25 cellular contexts compared by ENCODE assay signal in genomic region chr20:11905460-11906150, GRCh38. TPM values are rescaled to one million over a fixed set of nuclear protein-coding genes. Genes with fewer than 3 reads are reported as not detected.
DNase-seq lines count a peak whose midpoint lies in the region; ATAC-seq and TF ChIP-seq lines count a peak whose summit lies in the region.
"Had no signal": no experiment of that assay in that cellular context is flagged by ENCODE, and none has a peak within 500 bp of the region (broad histone marks: within the 10 kb centered on the region; RNA-seq: fewer than 3 reads in every experiment).

No MANE protein-coding gene starts in this region.

- H3K79me1 ChIP-seq in IMR-90 (ENCODE audit: low read depth in 1 of 2, low read length in 2 of 2) (peaks cover 23 to 42% of the 10 kb centered on the region in 2 experiments), neuronal stem cell (ENCODE audit: low read depth, low read length) (peaks cover 8% of the 10 kb centered on the region)

- in situ Hi-C loops in IMR-90 (cut with MboI; ENCODE audit: low sequenced_read_pairs), result no loop called here

- H2AK5ac ChIP-seq in IMR-90 (ENCODE audit: low read depth, low read length), result no peak overlapping the region; the same call in 1 of the 2 replicates
- no peak overlapping the region for H2AK5ac ChIP-seq in neuronal stem cell (ENCODE audit: low read depth, low read length)

- no peaks in the 10 kb centered on the region; the same call in 1 of the 2 replicates for H3K36me3 ChIP-seq in IMR-90 (ENCODE audit: control insufficient read depth, insufficient read depth, low read length)
- peaks cover 0 to 5% of the 10 kb centered on the region in 2 donors for H3K36me3 ChIP-seq in neuronal stem cell (replicated peaks in 1 of 2; ENCODE audit: control insufficient read depth in 2 of 2, insufficient read depth in 2 of 2, low read length in 2 of 2)
- no peaks in the 10 kb centered on the region for H3K36me3 ChIP-seq in upper lobe of right lung
- H3K36me3 ChIP-seq: colonic mucosa, Peyer's patch, SJSA1, tibial artery had no signal

- H2BK20ac ChIP-seq in IMR-90 (ENCODE audit: low read depth, low read length), result no peak overlapping the region

- POLR2A ChIA-PET in IMR-90 (lab: Charles Lee; ENCODE audit: unreplicated experiment), result no interaction called here

- H3K4me1 ChIP-seq in IMR-90 (ENCODE audit: control insufficient read depth, insufficient read depth, low read length) (peaks cover 14% of the 10 kb centered on the region), neuronal stem cell (ENCODE audit: control insufficient read depth in 2 of 2, insufficient read depth in 1 of 2, low read depth in 1 of 2, low read length in 2 of 2) (peaks cover 1 to 6% of the 10 kb centered on the region in 2 donors), upper lobe of right lung (no peaks in the 10 kb centered on the region)
- H3K4me1 ChIP-seq: colonic mucosa had no signal

- TF ChIP-seq CTCF in AG10803 (conservative IDR thresholded peaks at IDR 0.05; ENCODE audit: low read length), result no peak
- TF ChIP-seq CTCF in IMR-90 (conservative IDR thresholded peaks at IDR 0.05; ENCODE audit: low read depth, low read length), result no peak
- no peak for TF ChIP-seq CTCF in upper lobe of right lung (IDR thresholded peaks at IDR 0.05)

- no TSS peak for BruUV-seq in IMR-90 (replicated peaks; lab: Mats Ljungman, UMichigan)

- dilution Hi-C loops in IMR-90 (cut with HindIII; ENCODE audit: low sequenced_read_pairs, unreplicated experiment), result no loop called here

- H3K14ac ChIP-seq in IMR-90 (replicated peaks; ENCODE audit: low read depth, low read length), result 0 out of 2 replicates have a peak overlapping the region, but pooled peaks have one; percentile 21
- no peak overlapping the region for H3K14ac ChIP-seq in neuronal stem cell (ENCODE audit: low read length)

- no peak for ATAC-seq in IMR-90 (ENCODE audit: low read depth)
- no peak for ATAC-seq in upper lobe of right lung
- ATAC-seq in HG02588 (IDR thresholded peaks at IDR 0.05; ENCODE audit: unreplicated experiment), result no peak
- ATAC-seq: effector memory CD8-positive, alpha-beta T cell; esophagus mucosa; left cardiac atrium had no signal

- H3K27ac ChIP-seq in IMR-90 (ENCODE audit: insufficient read depth, low read length) (no peak overlapping the region), neuronal stem cell (replicated peaks; ENCODE audit: low read length) (peak overlapping the region; percentile 3), upper lobe of right lung (no peak overlapping the region)
- H3K27ac ChIP-seq: colonic mucosa, SJSA1, tibial artery had no signal

- CTCF ChIA-PET in IMR-90 (lab: Yijun Ruan, JAX), result no interaction called here

- H3K18ac ChIP-seq in IMR-90 (ENCODE audit: low read depth, low read length) (no peak overlapping the region), neuronal stem cell (ENCODE audit: low read length) (no peak overlapping the region)

- H4K8ac ChIP-seq in IMR-90 (ENCODE audit: low read depth in 2 of 2, low read length in 2 of 2) (no peak overlapping the region; a peak in 1 of 4 replicates), neuronal stem cell (ENCODE audit: low read depth, low read length) (no peak overlapping the region)

- H2AFZ ChIP-seq in IMR-90 (replicated peaks; ENCODE audit: low read length, poor library complexity), result no peak overlapping the region
- no peak overlapping the region for H2AFZ ChIP-seq in neuronal stem cell (ENCODE audit: low read length)

- peaks cover 13% of the 10 kb centered on the region; the same call in 1 of the 2 replicates for H4K20me1 ChIP-seq in IMR-90 (ENCODE audit: insufficient read depth, low read length)

- WGBS in IMR-90 (ENCODE audit: extremely low coverage in 2 of 2, insufficient read length in 1 of 2), 2 experiments, result no CpG with 5 or more reads among the region's 5 CpGs
- no CpG with 5 or more reads among the region's 5 CpGs for WGBS in neuronal stem cell (ENCODE audit: extremely low coverage in 2 of 2, insufficient read length in 2 of 2, insufficient replicate concordance in 1 of 2), 2 donors

- no peak overlapping the region for H2BK12ac ChIP-seq in neuronal stem cell (ENCODE audit: low read length)

- DNase-seq in AG10803 (ENCODE audit: low read depth) (peak; percentile 44), IMR-90 (peak; percentile 29), fibroblast of gingiva (ENCODE audit: low read depth) (peak; percentile 25), neuronal stem cell (ENCODE audit: low spot score) (no peak), upper lobe of right lung (no peak), SK-N-DZ (ENCODE audit: low spot score) (no peak)
- DNase-seq: activated CD4-positive, alpha-beta memory T cell treated with anti-CD3 and anti-CD28 coated beads for 36 hours; activated CD4-positive, CD25-positive, alpha-beta regulatory T cell treated with anti-CD3 and anti-CD28 coated beads, Interleukin-2, amount 50 U/mL, for 72 hours; activated CD8-positive, alpha-beta memory T cell treated with anti-CD3 and anti-CD28 coated beads, Interleukin-2, amount 50 U/mL, for 48 hours; activated naive CD4-positive, alpha-beta T cell treated with anti-CD3 and anti-CD28 coated beads, Interleukin-2, amount 50 U/mL, for 16 hours; C1 segment of cervical spinal cord; colonic mucosa; COR-L47; DMS79 treated with DMSO at 0.1 percent for 48 hours; effector memory CD8-positive, alpha-beta T cell; Kasumi-1; left cardiac atrium; NCI-H1694 treated with DMSO at 0.1 percent for 48 hours; occipital lobe; Peyer's patch; stimulated activated CD4-positive, alpha-beta T cell treated with anti-CD3 and anti-CD28 coated beads, Interleukin-2, amount 100 ng/mL, for 24 hours; tibial artery had no signal

- intact Hi-C loops in IMR-90 (cut with micrococcal nuclease) (loop anchor here (10.0 kb wide), 1 partner anchor 299 kb away; no protein-coding TSS in a partner anchor), upper lobe of right lung (cut with DNase I) (no loop called here)

- H2BK15ac ChIP-seq in IMR-90 (ENCODE audit: low read depth, low read length) (0 out of 3 replicates have a peak overlapping the region, but pooled peaks have one; percentile 23), neuronal stem cell (ENCODE audit: low read length) (no peak overlapping the region)

- H2AK9ac ChIP-seq in IMR-90 (replicated peaks; ENCODE audit: low read depth, low read length, poor library complexity), result no peak overlapping the region

- no peak for TF ChIP-seq POLR2A in IMR-90 (IDR thresholded peaks at IDR 0.05; ENCODE audit: low read depth, low read length)

- 0 out of 2 replicates have a peak overlapping the region, but pooled peaks have one; percentile 14 for H3K4ac ChIP-seq in IMR-90 (ENCODE audit: low read depth, low read length)
- H3K4ac ChIP-seq in neuronal stem cell (ENCODE audit: low read length), result no peak overlapping the region

- H3K23ac ChIP-seq in IMR-90 (ENCODE audit: low read depth, low read length) (0 out of 2 replicates have a peak overlapping the region, but pooled peaks have one; percentile 19), neuronal stem cell (ENCODE audit: low read depth, low read length, poor library complexity) (no peak overlapping the region)

- H4K5ac ChIP-seq in IMR-90 (ENCODE audit: low read depth, low read length), result no peak overlapping the region

- H3K9me3 ChIP-seq in IMR-90 (ENCODE audit: control insufficient read depth, insufficient read depth, low read length) (no peaks in the 10 kb centered on the region), neuronal stem cell (replicated peaks in 1 of 2; ENCODE audit: control insufficient read depth in 2 of 2, insufficient read depth in 1 of 2, low read depth in 1 of 2, low read length in 2 of 2) (no peaks in the 10 kb centered on the region), upper lobe of right lung (no peaks in the 10 kb centered on the region)
- H3K9me3 ChIP-seq: colonic mucosa, Peyer's patch, SJSA1, tibial artery had no signal

- H3K9ac ChIP-seq in IMR-90 (ENCODE audit: low read depth, low read length) (no peak overlapping the region), neuronal stem cell (ENCODE audit: low read depth, low read length, poor library complexity) (no peak overlapping the region)

- H3K56ac ChIP-seq in IMR-90 (ENCODE audit: extremely low read depth, insufficient read depth, low read length), result no peak overlapping the region

- H2BK5ac ChIP-seq in IMR-90 (ENCODE audit: low read depth, low read length, poor library complexity, severe bottlenecking) (no peak overlapping the region), neuronal stem cell (ENCODE audit: low read length) (no peak overlapping the region)

- H3K4me2 ChIP-seq in IMR-90 (ENCODE audit: low read depth, low read length) (no peak overlapping the region), neuronal stem cell (ENCODE audit: insufficient read depth, low read length, poor library complexity, severe bottlenecking) (no peak overlapping the region)

- peaks cover 9% of the 10 kb centered on the region for H3K9me1 ChIP-seq in IMR-90 (ENCODE audit: insufficient read depth, low read length)

- TF ChIP-seq RAD21 in IMR-90 (IDR thresholded peaks at IDR 0.05; ENCODE audit: low read length), result no peak

- H2BK120ac ChIP-seq in IMR-90 (ENCODE audit: low read depth, low read length) (0 out of 2 replicates have a peak overlapping the region, but pooled peaks have one; percentile 14), neuronal stem cell (ENCODE audit: low read depth, low read length) (no peak overlapping the region)

- H3K4me3 ChIP-seq in AG10803 (ENCODE audit: low read length) (no peak overlapping the region), IMR-90 (ENCODE audit: insufficient read depth, low read depth, low read length) (no peak overlapping the region), neuronal stem cell (ENCODE audit: low read length in 2 of 2) (no peak overlapping the region), upper lobe of right lung (no peak overlapping the region)
- H3K4me3 ChIP-seq: colonic mucosa, Peyer's patch, SJSA1, tibial artery had no signal

- H4K91ac ChIP-seq in IMR-90 (ENCODE audit: insufficient read depth, low read depth, low read length) (no peak overlapping the region), neuronal stem cell (ENCODE audit: low read depth, low read length, poor library complexity) (no peak overlapping the region)

- H3K27me3 ChIP-seq in IMR-90 (ENCODE audit: control insufficient read depth, insufficient read depth, low read length) (no peaks in the 10 kb centered on the region), neuronal stem cell (ENCODE audit: control insufficient read depth in 3 of 3, insufficient read depth in 3 of 3, low read depth in 1 of 3, low read length in 3 of 3) (no peaks in the 10 kb centered on the region), upper lobe of right lung (no peaks in the 10 kb centered on the region)
- H3K27me3 ChIP-seq: colonic mucosa, Peyer's patch, SJSA1, tibial artery had no signal

TF ChIP-seq in IMR-90, 13 proteins besides CTCF, POLR2A, EP300 and RAD21 (continues in another document):
- no peak for TF ChIP-seq RFX5 (IDR thresholded peaks at IDR 0.05; ENCODE audit: low read depth, low read length)
- TF ChIP-seq SMC3 (IDR thresholded peaks at IDR 0.05; ENCODE audit: low read depth, low read length), result no peak

RNA-seq across cellular contexts. Expression of gene BTBD3, which starts 12.1 kb away (rescaled TPM):
- total RNA-seq in IMR-90 (2012; rRNA removed) (44.6 and 44.7 TPM in 2 replicates), upper lobe of right lung (31.1 TPM)
- polyA plus RNA-seq in IMR-90 (2012; rRNA removed), result 21.2 and 22.7 TPM in 2 replicates
- 10.2 and 20.0 TPM in 2 replicates for polyA plus RNA-seq in IMR-90 (2012; cell fraction: cytosol; rRNA removed)
- polyA plus RNA-seq in IMR-90 (2012; cell fraction: nucleus; rRNA removed; ENCODE audit: low replicate concordance), result 22.0 and 45.5 TPM in 2 replicates
- 42.9 TPM for polyA plus RNA-seq in neuronal stem cell (2013, experiment 1 of 2)
- 46.6 TPM for polyA plus RNA-seq in neuronal stem cell (2013, experiment 2 of 2)
- 25.0 and 29.8 TPM in 2 replicates for polyA plus RNA-seq in SK-N-DZ (2014; cell fraction: cytosol; rRNA removed)
- polyA plus RNA-seq in SK-N-DZ (2014; cell fraction: nucleus; rRNA removed), result 30.6 and 35.9 TPM in 2 replicates

Comparison
In these comparisons a context has a peak if more than half of its experiments do, and no peak if none do; other contexts are left out.
1. DNase-seq: peak in AG10803 (single experiment), IMR-90 (single experiment) and fibroblast of gingiva (single experiment); none in neuronal stem cell (single experiment), upper lobe of right lung (single experiment) and SK-N-DZ (single experiment).